In genomic region chr2:19690429-19690828, GRCh38 we compare ENCODE assay signal across 41 cellular contexts.
"Had no signal": no experiment of that assay in that cellular context is flagged by ENCODE, and none has a peak within 500 bp of the region (broad histone marks: within the 10 kb centered on the region; RNA-seq: fewer than 3 reads in every experiment).

No MANE protein-coding gene starts in this region.

- DNase-seq: activated effector memory CD4-positive, alpha-beta T cell treated with anti-CD3 and anti-CD28 coated beads, Interleukin-2, amount 50 U/mL, for 16 hours; activated effector memory CD4-positive, alpha-beta T cell treated with Interleukin-2 at 50 U/mL for 16 hours; activated gamma-delta T cell; activated gamma-delta T cell treated with Interleukin-2 at 50 U/mL for 16 hours; activated naive CD4-positive, alpha-beta T cell; activated naive CD4-positive, alpha-beta T cell treated with anti-CD3 and anti-CD28 coated beads for 36 hours; activated naive CD4-positive, alpha-beta T cell treated with anti-CD3 and anti-CD28 coated beads, Interleukin-2, amount 10 ng/mL, durations not matched to agents 7 days and 5 days; activated naive CD4-positive, alpha-beta T cell treated with anti-CD3 and anti-CD28 coated beads, Interleukin-2, amount 50 U/mL, for 16 hours; activated naive CD4-positive, alpha-beta T cell treated with Interleukin-2 at 50 U/mL for 16 hours; activated naive CD8-positive, alpha-beta T cell treated with anti-CD3 and anti-CD28 coated beads for 36 hours; activated naive CD8-positive, alpha-beta T cell treated with anti-CD3 and anti-CD28 coated beads, Interleukin-2, amount 10 ng/mL, durations not matched to agents 7 days and 5 days; activated naive CD8-positive, alpha-beta T cell treated with anti-CD3 and anti-CD28 coated beads, Interleukin-2, amount 50 U/mL, for 24 hours; activated T-cell treated with anti-CD3 and anti-CD28 coated beads for 4 hours; activated T-cell treated with anti-CD3 and anti-CD28 coated beads, Interleukin-2, amount 50 U/mL, for 1 hour; activated T-cell treated with anti-CD3 and anti-CD28 coated beads, Interleukin-2, amount 50 U/mL, for 24 hours; activated T-cell treated with anti-CD3 and anti-CD28 coated beads, Interleukin-2, amount 50 U/mL, for 4 hours; activated T-cell treated with anti-CD3 and anti-CD28 coated beads, Interleukin-2, amount 50 U/mL, for 48 hours; activated T-cell treated with anti-CD3 and anti-CD28 coated beads, Interleukin-2, amount 50 U/mL, for 72 hours; adrenal gland; amniotic stem cell; amygdala; anterior cingulate cortex; aorta; body of pancreas; brain microvascular endothelial cell; caudate nucleus; central memory CD4-positive, alpha-beta T cell; cerebellar nuclear complex had no signal

- H3K4me1 Mint-ChIP-seq: activated naive CD4-positive, alpha-beta T cell treated with anti-CD3 and anti-CD28 coated beads, Interleukin-2, amount 10 ng/mL, durations not matched to agents 7 days and 5 days; activated naive CD4-positive, alpha-beta T cell treated with anti-CD3 and anti-CD28 coated beads, Interleukin-2, amount 50 U/mL, for 24 hours; activated naive CD8-positive, alpha-beta T cell treated with anti-CD3 and anti-CD28 coated beads for 36 hours; activated naive CD8-positive, alpha-beta T cell treated with anti-CD3 and anti-CD28 coated beads, Interleukin-2, amount 10 ng/mL, durations not matched to agents 7 days and 5 days; activated naive CD8-positive, alpha-beta T cell treated with anti-CD3 and anti-CD28 coated beads, Interleukin-2, amount 50 U/mL, for 24 hours; activated T-helper 17 cell treated with anti-CD3 and anti-CD28 coated beads, Interleukin-2, amount 50 U/mL, for 72 hours; central memory CD8-positive, alpha-beta T cell had no signal

- H3K4me3 Mint-ChIP-seq: activated naive CD4-positive, alpha-beta T cell treated with anti-CD3 and anti-CD28 coated beads for 36 hours; activated naive CD4-positive, alpha-beta T cell treated with anti-CD3 and anti-CD28 coated beads, Interleukin-2, amount 10 ng/mL, durations not matched to agents 7 days and 5 days; activated naive CD4-positive, alpha-beta T cell treated with anti-CD3 and anti-CD28 coated beads, Interleukin-2, amount 50 U/mL, for 24 hours; activated naive CD8-positive, alpha-beta T cell; activated naive CD8-positive, alpha-beta T cell treated with anti-CD3 and anti-CD28 coated beads for 36 hours; activated naive CD8-positive, alpha-beta T cell treated with anti-CD3 and anti-CD28 coated beads, Interleukin-2, amount 10 ng/mL, durations not matched to agents 7 days and 5 days; activated naive CD8-positive, alpha-beta T cell treated with anti-CD3 and anti-CD28 coated beads, Interleukin-2, amount 50 U/mL, for 24 hours; activated T-cell treated with anti-CD3 and anti-CD28 coated beads, Interleukin-2, amount 50 U/mL, for 24 hours; activated T-cell treated with anti-CD3 and anti-CD28 coated beads, Interleukin-2, amount 50 U/mL, for 4 hours; activated T-cell treated with anti-CD3 and anti-CD28 coated beads, Interleukin-2, amount 50 U/mL, for 72 hours; activated T-helper 1 cell treated with anti-CD3 and anti-CD28 coated beads, Interleukin-12 subunit alpha, Interleukin-12 subunit beta, Interleukin-2, Interleukin-4 antibody, amounts not matched to agents 30 ng/mL and 10 ng/mL and 1 ng/mL, durations not matched to agents 14 hours and 24 hours and 36 hours; activated T-helper 17 cell treated with anti-CD3 and anti-CD28 coated beads, Interleukin-2, amount 50 U/mL, for 72 hours; brain; central memory CD8-positive, alpha-beta T cell had no signal

- H3K4me1 ChIP-seq: adrenal gland, body of pancreas, breast epithelium had no signal

- H3K9me3 ChIP-seq: adrenal gland, ascending aorta, body of pancreas, breast epithelium had no signal

- H3K27me3 Mint-ChIP-seq: brain had no signal

- H3K4me3 ChIP-seq: adrenal gland, ascending aorta, body of pancreas, breast epithelium, cardiac muscle cell had no signal

- H3K36me3 ChIP-seq: adrenal gland, ascending aorta, brain microvascular endothelial cell, breast epithelium, cardiac muscle cell had no signal

- H3K36me3 Mint-ChIP-seq: activated naive CD4-positive, alpha-beta T cell treated with anti-CD3 and anti-CD28 coated beads, Interleukin-2, amount 10 ng/mL, durations not matched to agents 7 days and 5 days; activated naive CD4-positive, alpha-beta T cell treated with anti-CD3 and anti-CD28 coated beads, Interleukin-2, amount 50 U/mL, for 24 hours; activated naive CD4-positive, alpha-beta T cell treated with anti-CD3 and anti-CD28 coated beads, Interleukin-2, amount 50 U/mL, for 72 hours; activated naive CD8-positive, alpha-beta T cell; activated naive CD8-positive, alpha-beta T cell treated with anti-CD3 and anti-CD28 coated beads for 36 hours; activated naive CD8-positive, alpha-beta T cell treated with anti-CD3 and anti-CD28 coated beads, Interleukin-2, amount 10 ng/mL, durations not matched to agents 7 days and 5 days; brain had no signal

- H3K27ac ChIP-seq: adrenal gland, body of pancreas, brain microvascular endothelial cell, breast epithelium, cardiac muscle cell had no signal

- ATAC-seq: activated naive CD4-positive, alpha-beta T cell treated with anti-CD3 and anti-CD28 coated beads, Interleukin-2, amount 50 U/mL, for 72 hours; activated naive CD8-positive, alpha-beta T cell treated with anti-CD3 and anti-CD28 coated beads, Interleukin-2, amount 50 U/mL, for 24 hours; activated T-cell treated with anti-CD3 and anti-CD28 coated beads, Interleukin-2, amount 50 U/mL, for 4 hours; activated T-cell treated with anti-CD3 and anti-CD28 coated beads, Interleukin-2, amount 50 U/mL, for 72 hours; activated T-helper 17 cell treated with anti-CD3 and anti-CD28 coated beads, Interleukin-2, amount 50 U/mL, for 72 hours; body of pancreas had no signal

- H3K9me3 Mint-ChIP-seq: activated naive CD4-positive, alpha-beta T cell treated with anti-CD3 and anti-CD28 coated beads for 36 hours; activated naive CD4-positive, alpha-beta T cell treated with anti-CD3 and anti-CD28 coated beads, Interleukin-2, amount 10 ng/mL, durations not matched to agents 7 days and 5 days; activated naive CD4-positive, alpha-beta T cell treated with anti-CD3 and anti-CD28 coated beads, Interleukin-2, amount 50 U/mL, for 24 hours; activated naive CD4-positive, alpha-beta T cell treated with anti-CD3 and anti-CD28 coated beads, Interleukin-2, amount 50 U/mL, for 72 hours; activated naive CD8-positive, alpha-beta T cell treated with anti-CD3 and anti-CD28 coated beads for 36 hours; activated naive CD8-positive, alpha-beta T cell treated with anti-CD3 and anti-CD28 coated beads, Interleukin-2, amount 10 ng/mL, durations not matched to agents 7 days and 5 days; activated naive CD8-positive, alpha-beta T cell treated with anti-CD3 and anti-CD28 coated beads, Interleukin-2, amount 50 U/mL, for 24 hours; activated T-cell treated with anti-CD3 and anti-CD28 coated beads, Interleukin-2, amount 50 U/mL, for 24 hours; activated T-cell treated with anti-CD3 and anti-CD28 coated beads, Interleukin-2, amount 50 U/mL, for 4 hours; activated T-helper 1 cell treated with anti-CD3 and anti-CD28 coated beads, Interleukin-12 subunit alpha, Interleukin-12 subunit beta, Interleukin-2, Interleukin-4 antibody, amounts not matched to agents 30 ng/mL and 10 ng/mL and 1 ng/mL, durations not matched to agents 14 hours and 24 hours and 36 hours; activated T-helper 17 cell treated with anti-CD3 and anti-CD28 coated beads, Interleukin-2, amount 50 U/mL, for 72 hours; activated T-helper 2 cell treated with anti-CD3 and anti-CD28 coated beads, Interferon-gamma antibody, Interleukin-2, Interleukin-4, amounts not matched to agents 10 μg/mL and 5 μg/mL and 100 μg/mL, durations not matched to agents 14 hours and 24 hours and 36 hours; central memory CD8-positive, alpha-beta T cell had no signal

- H3K27ac Mint-ChIP-seq: activated naive CD4-positive, alpha-beta T cell treated with anti-CD3 and anti-CD28 coated beads for 36 hours; activated naive CD4-positive, alpha-beta T cell treated with anti-CD3 and anti-CD28 coated beads, Interleukin-2, amount 10 ng/mL, durations not matched to agents 7 days and 5 days; activated naive CD4-positive, alpha-beta T cell treated with anti-CD3 and anti-CD28 coated beads, Interleukin-2, amount 50 U/mL, for 24 hours; activated naive CD4-positive, alpha-beta T cell treated with anti-CD3 and anti-CD28 coated beads, Interleukin-2, amount 50 U/mL, for 72 hours; activated naive CD8-positive, alpha-beta T cell; activated naive CD8-positive, alpha-beta T cell treated with anti-CD3 and anti-CD28 coated beads for 36 hours; activated naive CD8-positive, alpha-beta T cell treated with anti-CD3 and anti-CD28 coated beads, Interleukin-2, amount 10 ng/mL, durations not matched to agents 7 days and 5 days; activated naive CD8-positive, alpha-beta T cell treated with anti-CD3 and anti-CD28 coated beads, Interleukin-2, amount 50 U/mL, for 24 hours; activated T-cell treated with anti-CD3 and anti-CD28 coated beads, Interleukin-2, amount 50 U/mL, for 24 hours; activated T-cell treated with anti-CD3 and anti-CD28 coated beads, Interleukin-2, amount 50 U/mL, for 72 hours; activated T-helper 1 cell treated with anti-CD3 and anti-CD28 coated beads, Interleukin-12 subunit alpha, Interleukin-12 subunit beta, Interleukin-2, Interleukin-4 antibody, amounts not matched to agents 30 ng/mL and 10 ng/mL and 1 ng/mL, durations not matched to agents 14 hours and 24 hours and 36 hours; activated T-helper 17 cell treated with anti-CD3 and anti-CD28 coated beads, Interleukin-2, amount 50 U/mL, for 72 hours; activated T-helper 2 cell treated with anti-CD3 and anti-CD28 coated beads, Interferon-gamma antibody, Interleukin-2, Interleukin-4, amounts not matched to agents 10 μg/mL and 5 μg/mL and 100 μg/mL, durations not matched to agents 14 hours and 24 hours and 36 hours; brain had no signal

- H3K27me3 ChIP-seq: adrenal gland, ascending aorta, body of pancreas, brain microvascular endothelial cell, breast epithelium, cardiac muscle cell had no signal

- FAIRE-seq: astrocyte, bronchial epithelial cell had no signal
